In the genomic region with DNA sequence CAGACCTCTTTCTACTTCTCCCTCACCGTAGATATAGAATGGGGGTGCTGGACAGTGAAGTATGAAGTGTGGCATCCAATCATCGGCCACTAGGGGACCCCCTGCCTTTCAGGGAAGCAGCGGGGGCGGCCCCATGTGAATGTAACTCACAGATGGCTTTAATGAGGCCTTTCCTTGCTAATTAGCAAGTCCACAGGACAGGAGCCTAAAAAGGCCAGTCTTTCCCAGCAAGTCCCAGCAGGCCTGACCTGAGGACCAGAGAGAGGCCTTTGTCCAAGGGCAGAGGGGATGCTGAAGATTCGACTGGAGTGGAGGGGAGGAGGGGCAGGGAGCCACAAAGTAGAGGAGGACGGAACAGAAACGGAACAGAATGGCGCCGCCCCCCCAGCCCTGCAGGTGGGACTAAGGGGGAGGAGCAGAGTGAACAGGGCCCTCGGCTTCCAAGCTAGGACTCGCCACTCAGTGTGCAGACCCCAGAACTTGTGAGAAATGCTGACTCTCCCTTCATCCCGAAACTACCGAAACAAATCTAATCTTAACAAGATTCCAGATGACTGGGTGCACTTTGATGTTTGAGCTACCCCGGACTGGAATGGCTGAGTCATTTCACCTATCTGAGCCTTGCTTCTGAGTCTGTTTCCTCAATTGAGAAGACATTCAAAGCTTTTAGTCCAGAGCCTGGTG, we compare ENCODE assay signal across 1 cellular context.
TF ChIP-seq lines count a peak whose summit lies in the region.

No MANE protein-coding gene starts in this region.

TF ChIP-seq in K562, 482 proteins besides CTCF, POLR2A, EP300 and RAD21 (continued from another document and continues in another):
- TF ChIP-seq ZNF398 (CRISPR knock-in tag; IDR thresholded peaks at IDR 0.05) (no peak), PKNOX1 (IDR thresholded peaks at IDR 0.05) (no peak), PHF20 (IDR thresholded peaks at IDR 0.05; ENCODE audit: partially characterized antibody) (no peak), HSF4 (CRISPR knock-in tag; IDR thresholded peaks at IDR 0.05; ENCODE audit: borderline replicate concordance) (no peak), EZH2 (IDR thresholded peaks at IDR 0.05; ENCODE audit: borderline replicate concordance, low read depth, low read length) (no peak), FOXJ2 (tag; IDR thresholded peaks at IDR 0.05) (no peak), ZNF445 (CRISPR knock-in tag; IDR thresholded peaks at IDR 0.05; ENCODE audit: low read depth) (no peak), ADNP (tag; IDR thresholded peaks at IDR 0.05) (no peak), CHD7 (IDR thresholded peaks at IDR 0.05; ENCODE audit: low read depth, low read length) (no peak), CBFB (CRISPR knock-in tag; IDR thresholded peaks at IDR 0.05) (no peak), ZFP91 (CRISPR knock-in tag; IDR thresholded peaks at IDR 0.05) (no peak), SUPT5H (IDR thresholded peaks at IDR 0.05) (no peak), SMARCC2 (IDR thresholded peaks at IDR 0.05; ENCODE audit: low read depth) (0 out of 2 replicates have a peak, but pooled peaks have one; percentile 78), FUS (optimal IDR thresholded peaks at IDR 0.05; ENCODE audit: low read depth, low read length) (no peak), EHMT2 (IDR thresholded peaks at IDR 0.05) (no peak), ZNF668 (CRISPR knock-in tag; IDR thresholded peaks at IDR 0.05) (no peak), RBM34 (IDR thresholded peaks at IDR 0.05; ENCODE audit: borderline replicate concordance, insufficient read depth, low read length) (no peak), MCM7 (IDR thresholded peaks at IDR 0.05) (no peak), ZKSCAN3 (CRISPR knock-in tag; IDR thresholded peaks at IDR 0.05) (no peak), SMAD1 (IDR thresholded peaks at IDR 0.05; ENCODE audit: low read depth, low read length, partially characterized antibody) (no peak), KAT2B (IDR thresholded peaks at IDR 0.05; ENCODE audit: low read depth, low read length) (no peak), RCOR1 (IDR thresholded peaks at IDR 0.05; ENCODE audit: borderline replicate concordance in 1 of 2, low read depth in 2 of 2, low read length in 2 of 2) (peak in 1 of 2 experiments; percentile 88; a peak in 1 of 4 replicates)
- TF ChIP-seq, protein P1, sequence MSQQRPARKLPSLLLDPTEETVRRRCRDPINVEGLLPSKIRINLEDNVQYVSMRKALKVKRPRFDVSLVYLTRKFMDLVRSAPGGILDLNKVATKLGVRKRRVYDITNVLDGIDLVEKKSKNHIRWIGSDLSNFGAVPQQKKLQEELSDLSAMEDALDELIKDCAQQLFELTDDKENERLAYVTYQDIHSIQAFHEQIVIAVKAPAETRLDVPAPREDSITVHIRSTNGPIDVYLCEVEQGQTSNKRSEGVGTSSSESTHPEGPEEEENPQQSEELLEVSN (IDR thresholded peaks at IDR 0.05; ENCODE audit: borderline replicate concordance in 1 of 2, extremely low read depth in 1 of 2, insufficient read depth in 1 of 2, insufficient read length in 1 of 2, low read depth in 1 of 2, low read length in 1 of 2, poor library complexity in 1 of 2, severe bottlenecking in 1 of 2), result no peak
- TF ChIP-seq, protein P2, sequence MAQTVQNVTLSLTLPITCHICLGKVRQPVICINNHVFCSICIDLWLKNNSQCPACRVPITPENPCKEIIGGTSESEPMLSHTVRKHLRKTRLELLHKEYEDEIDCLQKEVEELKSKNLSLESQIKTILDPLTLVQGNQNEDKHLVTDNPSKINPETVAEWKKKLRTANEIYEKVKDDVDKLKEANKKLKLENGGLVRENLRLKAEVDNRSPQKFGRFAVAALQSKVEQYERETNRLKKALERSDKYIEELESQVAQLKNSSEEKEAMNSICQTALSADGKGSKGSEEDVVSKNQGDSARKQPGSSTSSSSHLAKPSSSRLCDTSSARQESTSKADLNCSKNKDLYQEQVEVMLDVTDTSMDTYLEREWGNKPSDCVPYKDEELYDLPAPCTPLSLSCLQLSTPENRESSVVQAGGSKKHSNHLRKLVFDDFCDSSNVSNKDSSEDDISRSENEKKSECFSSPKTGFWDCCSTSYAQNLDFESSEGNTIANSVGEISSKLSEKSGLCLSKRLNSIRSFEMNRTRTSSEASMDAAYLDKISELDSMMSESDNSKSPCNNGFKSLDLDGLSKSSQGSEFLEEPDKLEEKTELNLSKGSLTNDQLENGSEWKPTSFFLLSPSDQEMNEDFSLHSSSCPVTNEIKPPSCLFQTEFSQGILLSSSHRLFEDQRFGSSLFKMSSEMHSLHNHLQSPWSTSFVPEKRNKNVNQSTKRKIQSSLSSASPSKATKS (CRISPR knock-in tag; IDR thresholded peaks at IDR 0.05), result no peak
- TF ChIP-seq, protein P3, sequence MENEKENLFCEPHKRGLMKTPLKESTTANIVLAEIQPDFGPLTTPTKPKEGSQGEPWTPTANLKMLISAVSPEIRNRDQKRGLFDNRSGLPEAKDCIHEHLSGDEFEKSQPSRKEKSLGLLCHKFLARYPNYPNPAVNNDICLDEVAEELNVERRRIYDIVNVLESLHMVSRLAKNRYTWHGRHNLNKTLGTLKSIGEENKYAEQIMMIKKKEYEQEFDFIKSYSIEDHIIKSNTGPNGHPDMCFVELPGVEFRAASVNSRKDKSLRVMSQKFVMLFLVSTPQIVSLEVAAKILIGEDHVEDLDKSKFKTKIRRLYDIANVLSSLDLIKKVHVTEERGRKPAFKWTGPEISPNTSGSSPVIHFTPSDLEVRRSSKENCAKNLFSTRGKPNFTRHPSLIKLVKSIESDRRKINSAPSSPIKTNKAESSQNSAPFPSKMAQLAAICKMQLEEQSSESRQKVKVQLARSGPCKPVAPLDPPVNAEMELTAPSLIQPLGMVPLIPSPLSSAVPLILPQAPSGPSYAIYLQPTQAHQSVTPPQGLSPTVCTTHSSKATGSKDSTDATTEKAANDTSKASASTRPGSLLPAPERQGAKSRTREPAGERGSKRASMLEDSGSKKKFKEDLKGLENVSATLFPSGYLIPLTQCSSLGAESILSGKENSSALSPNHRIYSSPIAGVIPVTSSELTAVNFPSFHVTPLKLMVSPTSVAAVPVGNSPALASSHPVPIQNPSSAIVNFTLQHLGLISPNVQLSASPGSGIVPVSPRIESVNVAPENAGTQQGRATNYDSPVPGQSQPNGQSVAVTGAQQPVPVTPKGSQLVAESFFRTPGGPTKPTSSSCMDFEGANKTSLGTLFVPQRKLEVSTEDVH (IDR thresholded peaks at IDR 0.05; ENCODE audit: low read depth, partially characterized antibody), result no peak
- TF ChIP-seq, protein P4, sequence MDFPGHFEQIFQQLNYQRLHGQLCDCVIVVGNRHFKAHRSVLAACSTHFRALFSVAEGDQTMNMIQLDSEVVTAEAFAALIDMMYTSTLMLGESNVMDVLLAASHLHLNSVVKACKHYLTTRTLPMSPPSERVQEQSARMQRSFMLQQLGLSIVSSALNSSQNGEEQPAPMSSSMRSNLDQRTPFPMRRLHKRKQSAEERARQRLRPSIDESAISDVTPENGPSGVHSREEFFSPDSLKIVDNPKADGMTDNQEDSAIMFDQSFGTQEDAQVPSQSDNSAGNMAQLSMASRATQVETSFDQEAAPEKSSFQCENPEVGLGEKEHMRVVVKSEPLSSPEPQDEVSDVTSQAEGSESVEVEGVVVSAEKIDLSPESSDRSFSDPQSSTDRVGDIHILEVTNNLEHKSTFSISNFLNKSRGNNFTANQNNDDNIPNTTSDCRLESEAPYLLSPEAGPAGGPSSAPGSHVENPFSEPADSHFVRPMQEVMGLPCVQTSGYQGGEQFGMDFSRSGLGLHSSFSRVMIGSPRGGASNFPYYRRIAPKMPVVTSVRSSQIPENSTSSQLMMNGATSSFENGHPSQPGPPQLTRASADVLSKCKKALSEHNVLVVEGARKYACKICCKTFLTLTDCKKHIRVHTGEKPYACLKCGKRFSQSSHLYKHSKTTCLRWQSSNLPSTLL (IDR thresholded peaks at IDR 0.05), result peak; percentile 92
